22 cellular contexts compared by ENCODE assay signal in genomic region chr1:210125143-210125542, GRCh38.
DNase-seq lines count a peak whose midpoint lies in the region; ATAC-seq and TF ChIP-seq lines count a peak whose summit lies in the region.
"Had no signal": no experiment of that assay in that cellular context is flagged by ENCODE, and none has a peak within 500 bp of the region (broad histone marks: within the 10 kb centered on the region; RNA-seq: fewer than 3 reads in every experiment).

No MANE protein-coding gene starts in this region.

- H3K27ac Mint-ChIP-seq in naive thymus-derived CD4-positive, alpha-beta T cell, result no peak overlapping the region
- H3K27ac Mint-ChIP-seq: CD8-positive, alpha-beta memory T cell; T-cell had no signal

- peaks cover 0 to 2% (median 0%) of the 10 kb centered on the region in 11 donors for H3K9me3 Mint-ChIP-seq in naive thymus-derived CD4-positive, alpha-beta T cell
- H3K9me3 Mint-ChIP-seq: T-cell had no signal

- no peak overlapping the region for H3K4me3 Mint-ChIP-seq in naive thymus-derived CD4-positive, alpha-beta T cell
- H3K4me3 Mint-ChIP-seq: CD8-positive, alpha-beta memory T cell; T-cell had no signal

- H3K9ac ChIP-seq in adipocyte (ENCODE audit: low read length), result no peak overlapping the region

- no peaks in the 10 kb centered on the region for H3K36me3 Mint-ChIP-seq in naive thymus-derived CD4-positive, alpha-beta T cell
- H3K36me3 Mint-ChIP-seq: CD8-positive, alpha-beta memory T cell; T-cell had no signal

- DNase-seq in GM04504 (ENCODE audit: low read depth), result peak; percentile 8
- peak; percentile 14 for DNase-seq in HS-5 (ENCODE audit: low read depth)
- DNase-seq in adipocyte (ENCODE audit: low read depth), result peak; percentile 60
- peak; percentile 64 to 76 for DNase-seq in foreskin fibroblast
- DNase-seq in upper lobe of left lung, result no peak
- DNase-seq in naive thymus-derived CD4-positive, alpha-beta T cell, result no peak
- DNase-seq: Calu3; CD8-positive, alpha-beta memory T cell; EL; GF-D8; Kasumi-1; NCI-H1417; NCI-H1694 treated with DMSO at 0.1 percent for 48 hours; NCI-H2081 treated with DMSO at 0.1 percent for 48 hours; NCI-H2171 treated with DMSO at 0.1 percent for 48 hours; NCI-H524 treated with DMSO at 0.1 percent for 48 hours; NCI-H82; Right ventricle myocardium superior; T-cell had no signal

- POLR2A ChIA-PET in naive thymus-derived CD4-positive, alpha-beta T cell (lab: Charles Lee), result no interaction called here

- H3K9me3 ChIP-seq in adipocyte (ENCODE audit: control insufficient read depth, low read length) (no peaks in the 10 kb centered on the region), upper lobe of left lung (no peaks in the 10 kb centered on the region)
- no peaks in the 10 kb centered on the region for H3K9me3 ChIP-seq in naive thymus-derived CD4-positive, alpha-beta T cell (ENCODE audit: control insufficient read depth in 2 of 3, low read length in 3 of 3)

- intact Hi-C loops in naive thymus-derived CD4-positive, alpha-beta T cell (cut with micrococcal nuclease), result no loop called here

- H3K27me3 ChIP-seq in adipocyte (replicated peaks; ENCODE audit: control insufficient read depth, insufficient read depth, low read length) (peaks cover 3% of the 10 kb centered on the region), upper lobe of left lung (no peaks in the 10 kb centered on the region)
- H3K27me3 ChIP-seq in naive thymus-derived CD4-positive, alpha-beta T cell (ENCODE audit: control insufficient read depth in 2 of 2, insufficient read depth in 2 of 2, low read length in 2 of 2), result no peaks in the 10 kb centered on the region

- no peak for TF ChIP-seq POLR2A in upper lobe of left lung (IDR thresholded peaks at IDR 0.05)

- no peaks in the 10 kb centered on the region for H3K36me3 ChIP-seq in adipocyte (ENCODE audit: control insufficient read depth, insufficient read depth, low read length, severe bottlenecking)
- H3K36me3 ChIP-seq in upper lobe of left lung, result no peaks in the 10 kb centered on the region
- H3K36me3 ChIP-seq in naive thymus-derived CD4-positive, alpha-beta T cell (ENCODE audit: control insufficient read depth in 2 of 3, insufficient read depth in 3 of 3, low read length in 3 of 3), result no peaks in the 10 kb centered on the region

- H3K4me3 ChIP-seq in adipocyte (ENCODE audit: low read length) (no peak overlapping the region), foreskin fibroblast (ENCODE audit: low read depth in 1 of 2, low read length in 2 of 2) (no peak overlapping the region), upper lobe of left lung (no peak overlapping the region)
- no peak overlapping the region for H3K4me3 ChIP-seq in naive thymus-derived CD4-positive, alpha-beta T cell (ENCODE audit: low read length)

- ATAC-seq in GM21576 (IDR thresholded peaks at IDR 0.05; ENCODE audit: unreplicated experiment) (no peak), upper lobe of left lung (ENCODE audit: low FRiP score in 2 of 2) (no peak), HG02763 (IDR thresholded peaks at IDR 0.05; ENCODE audit: unreplicated experiment) (no peak)
- no peak for ATAC-seq in naive thymus-derived CD4-positive, alpha-beta T cell
- ATAC-seq: T-cell had no signal

- TF ChIP-seq CTCF in foreskin fibroblast (IDR thresholded peaks at IDR 0.05; ENCODE audit: low read depth, low read length), result no peak
- TF ChIP-seq CTCF in upper lobe of left lung (IDR thresholded peaks at IDR 0.05), result no peak

- WGBS in upper lobe of left lung, 2 donors, result 81 to 94% methylated on average over 4 of the region's 4 CpGs

- H3K27ac ChIP-seq in upper lobe of left lung, result no peak overlapping the region
- H3K27ac ChIP-seq in naive thymus-derived CD4-positive, alpha-beta T cell (ENCODE audit: low read depth, low read length), result no peak overlapping the region
- H3K27ac ChIP-seq: C4-2B had no signal

- peaks cover 17% of the 10 kb centered on the region for H3K4me1 ChIP-seq in adipocyte (ENCODE audit: control insufficient read depth, insufficient read depth, low read length)
- H3K4me1 ChIP-seq in upper lobe of left lung, result no peaks in the 10 kb centered on the region
- no peaks in the 10 kb centered on the region for H3K4me1 ChIP-seq in naive thymus-derived CD4-positive, alpha-beta T cell (ENCODE audit: control insufficient read depth in 2 of 2, insufficient read depth in 2 of 2, low read length in 2 of 2)

- H3K27me3 Mint-ChIP-seq in naive thymus-derived CD4-positive, alpha-beta T cell, result peaks cover 0 to 11% (median 7%) of the 10 kb centered on the region in 5 donors

- H3K4me1 Mint-ChIP-seq in naive thymus-derived CD4-positive, alpha-beta T cell, result no peaks in the 10 kb centered on the region
- H3K4me1 Mint-ChIP-seq: CD8-positive, alpha-beta memory T cell; T-cell had no signal

- TF ChIP-seq EP300 in upper lobe of left lung (IDR thresholded peaks at IDR 0.05), result no peak

- CTCF ChIA-PET in naive thymus-derived CD4-positive, alpha-beta T cell (lab: Charles Lee), result no interaction called here

Comparison
In these comparisons a context has a peak if more than half of its experiments do, and no peak if none do; other contexts are left out.
1. DNase-seq: peak in GM04504 (single experiment), HS-5 (single experiment), adipocyte (single experiment) and foreskin fibroblast (2 of 2); none in upper lobe of left lung (0 of 2) and naive thymus-derived CD4-positive, alpha-beta T cell (0 of 9).